In the genomic region with DNA sequence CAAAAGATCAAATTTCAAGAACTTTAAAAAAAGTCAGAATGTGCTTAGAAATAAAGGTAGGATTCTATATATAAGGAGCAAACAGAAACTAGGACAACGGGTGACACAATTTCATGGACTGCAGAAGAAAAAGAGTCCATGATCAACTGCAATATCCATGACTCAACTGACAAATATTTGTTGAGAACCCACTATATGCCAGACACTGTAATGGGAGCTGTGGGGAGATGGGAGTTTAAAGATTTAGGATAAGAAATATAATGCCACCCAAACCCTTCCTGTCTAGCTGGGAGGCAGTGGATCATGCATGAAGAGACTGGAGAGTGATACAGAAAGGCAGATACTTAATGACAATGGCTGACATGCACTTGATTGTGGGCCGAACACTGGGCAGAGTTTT, we compare ENCODE assay signal across 19 cellular contexts.
"Had no signal": no experiment of that assay in that cellular context is flagged by ENCODE, and none has a peak within 500 bp of the region (broad histone marks: within the 10 kb centered on the region; RNA-seq: fewer than 3 reads in every experiment).

No MANE protein-coding gene starts in this region.

- H3K4me1 Mint-ChIP-seq: activated CD4-positive, alpha-beta memory T cell treated with anti-CD3 and anti-CD28 coated beads, Interleukin-2, amount 10 ng/mL, durations not matched to agents 7 days and 5 days; activated naive CD4-positive, alpha-beta T cell treated with anti-CD3 and anti-CD28 coated beads, Interleukin-2, amount 50 U/mL, for 24 hours had no signal

- H3K27ac ChIP-seq: adrenal gland, gastrocnemius medialis, psoas muscle, right lobe of liver, suprapubic skin had no signal

- H3K9me3 Mint-ChIP-seq: activated CD4-positive, alpha-beta memory T cell treated with anti-CD3 and anti-CD28 coated beads, Interleukin-2, amount 10 ng/mL, durations not matched to agents 7 days and 5 days; activated naive CD4-positive, alpha-beta T cell treated with anti-CD3 and anti-CD28 coated beads, Interleukin-2, amount 50 U/mL, for 24 hours; activated T-cell treated with anti-CD3 and anti-CD28 coated beads, Interleukin-2, amount 50 U/mL, for 24 hours had no signal

- H3K4me3 Mint-ChIP-seq: activated CD4-positive, alpha-beta memory T cell treated with anti-CD3 and anti-CD28 coated beads, Interleukin-2, amount 10 ng/mL, durations not matched to agents 7 days and 5 days; activated naive CD4-positive, alpha-beta T cell treated with anti-CD3 and anti-CD28 coated beads, Interleukin-2, amount 50 U/mL, for 24 hours; activated T-cell treated with anti-CD3 and anti-CD28 coated beads, Interleukin-2, amount 50 U/mL, for 24 hours; neural crest cell had no signal

- H3K4me1 ChIP-seq: adrenal gland, suprapubic skin had no signal

- H3K36me3 Mint-ChIP-seq: activated naive CD4-positive, alpha-beta T cell treated with anti-CD3 and anti-CD28 coated beads, Interleukin-2, amount 50 U/mL, for 24 hours had no signal

- DNase-seq: activated CD4-positive, alpha-beta memory T cell treated with anti-CD3 and anti-CD28 coated beads, Interleukin-2, amount 10 ng/mL, durations not matched to agents 7 days and 5 days; activated CD4-positive, alpha-beta T cell treated with anti-CD3 and anti-CD28 coated beads for 4 hours; activated effector memory CD4-positive, alpha-beta T cell treated with anti-CD3 and anti-CD28 coated beads, Interleukin-2, amount 50 U/mL, for 16 hours; activated T-cell treated with anti-CD3 and anti-CD28 coated beads, Interleukin-2, amount 50 U/mL, for 24 hours; adrenal gland; central memory CD4-positive, alpha-beta T cell; cortex of kidney; effector memory CD4-positive, alpha-beta T cell; gastrocnemius medialis; heart right ventricle; midbrain; psoas muscle; right lobe of liver; stimulated activated naive CD8-positive, alpha-beta T cell treated with anti-CD3 and anti-CD28 coated beads, Interleukin-15, Interleukin-2, amounts not matched to agents 100 U/mL and 50 U/mL, for 24 hours; T-helper 1 cell; trophoblast cell had no signal

- H3K36me3 ChIP-seq: adrenal gland, gastrocnemius medialis, heart right ventricle, right lobe of liver, suprapubic skin had no signal

- H3K27ac Mint-ChIP-seq: activated CD4-positive, alpha-beta memory T cell treated with anti-CD3 and anti-CD28 coated beads, Interleukin-2, amount 10 ng/mL, durations not matched to agents 7 days and 5 days; activated naive CD4-positive, alpha-beta T cell treated with anti-CD3 and anti-CD28 coated beads, Interleukin-2, amount 50 U/mL, for 24 hours; activated T-cell treated with anti-CD3 and anti-CD28 coated beads, Interleukin-2, amount 50 U/mL, for 24 hours had no signal

- H3K4me3 ChIP-seq: adrenal gland, gastrocnemius medialis, heart right ventricle, psoas muscle, right lobe of liver, suprapubic skin had no signal
